In genomic region chr1:161013591-161014513, GRCh38 we compare ENCODE assay signal across 9 cellular contexts. TPM values are rescaled to one million over a fixed set of nuclear protein-coding genes. Genes with fewer than 3 reads are reported as not detected.
DNase-seq lines count a peak whose midpoint lies in the region; ATAC-seq and TF ChIP-seq lines count a peak whose summit lies in the region.
"Had no signal": no experiment of that assay in that cellular context is flagged by ENCODE, and none has a peak within 500 bp of the region (broad histone marks: within the 10 kb centered on the region; RNA-seq: fewer than 3 reads in every experiment).

No MANE protein-coding gene starts in this region.

- peaks cover 57% of the 10 kb centered on the region for H3K36me3 Mint-ChIP-seq in Calu3 (ENCODE audit: insufficient read depth, unreplicated experiment)
- peaks cover 13% of the 10 kb centered on the region for H3K36me3 Mint-ChIP-seq in WTC11

- H3K4me3 Mint-ChIP-seq in Calu3 (ENCODE audit: low read depth, unreplicated experiment) (peak overlapping the region; percentile 44), WTC11 (peak overlapping the region; percentile 57)

- TF ChIP-seq RAD21 in Ishikawa (IDR thresholded peaks at IDR 0.05; ENCODE audit: low read depth): no peak

- 0% methylated on average over 11 of the region's 15 CpGs for WGBS in right lobe of liver (ENCODE audit: insufficient coverage, low coverage, low lambda C conversion rate, missing lambda C conversion rate)

- no peaks in the 10 kb centered on the region for H3K9me3 ChIP-seq in right lobe of liver

- peak; percentile 91 for TF ChIP-seq POLR2A in right lobe of liver (IDR thresholded peaks at IDR 0.05)

- intact Hi-C loops in Calu3 (cut with micrococcal nuclease; ENCODE audit: unreplicated experiment) (loop anchor here (2.0 kb wide), 1 partner anchor 31 kb away; the partner anchor contains the start of gene USF1), right lobe of liver (cut with DNase I) (no loop called here)

- H3K27me3 ChIP-seq in right lobe of liver: no peaks in the 10 kb centered on the region

- POLR2A ChIA-PET in WTC11 (lab: Charles Lee): interaction anchor here (0.5 to 1.7 kb wide), 7 partner anchors 12 to 138 kb away, joined by 3 to 10 read pairs (median 6); partner anchors contain the start of genes TSTD1 and USF1

- DNase-seq in Calu3 (peak; percentile 94), WTC11 (ENCODE audit: low spot score) (peak; percentile 79), choroid plexus epithelial cell (ENCODE audit: low read depth) (peak; percentile 94), right lobe of liver (peak; percentile 92 to 97 (median 94)), cerebellar nuclear complex (lab: John Stamatoyannopoulos, UW) (no peak)
- peak; percentile 19 to 31 (median 22) for DNase-seq in stimulated activated CD4-positive, alpha-beta T cell treated with anti-CD3 and anti-CD28 coated beads, TNF-alpha, amount 100 ng/mL, for 4 hours (ENCODE audit: low read depth in 3 of 3)

- H3K9me3 Mint-ChIP-seq in Calu3 (ENCODE audit: low read depth, unreplicated experiment): no peaks in the 10 kb centered on the region
- no peaks in the 10 kb centered on the region for H3K9me3 Mint-ChIP-seq in WTC11

- peak overlapping the region; percentile 96 to 100 (median 98) for H3K27ac ChIP-seq in right lobe of liver

- peak overlapping the region; percentile 95 for H3K27ac Mint-ChIP-seq in Calu3 (ENCODE audit: unreplicated experiment)
- peak overlapping the region; percentile 98 for H3K27ac Mint-ChIP-seq in WTC11

- CTCF ChIA-PET in Calu3 (lab: Charles Lee) (interaction anchor here (0.6 to 1.6 kb wide), 5 partner anchors 16 to 83 kb away, joined by 5 to 10 read pairs (median 7); no protein-coding TSS in a partner anchor), WTC11 (lab: Charles Lee) (interaction anchor here (0.8 to 1.4 kb wide), 9 partner anchors 16 to 333 kb away, joined by 3 to 11 read pairs (median 3); partner anchors contain the start of genes ITLN1 and TSTD1)

- H3K4me1 ChIP-seq in right lobe of liver: peaks cover 0 to 74% (median 31%) of the 10 kb centered on the region in 4 donors

- TF ChIP-seq EP300 in Ishikawa (IDR thresholded peaks at IDR 0.05; ENCODE audit: borderline replicate concordance): no peak

- TSS peak; percentile 76 for BruUV-seq in Calu3 (replicated peaks; lab: Mats Ljungman, UMichigan)

- H3K27me3 Mint-ChIP-seq in Calu3 (ENCODE audit: unreplicated experiment) (no peaks in the 10 kb centered on the region), WTC11 (ENCODE audit: low read depth) (no peaks in the 10 kb centered on the region)

- no peak for TF ChIP-seq CTCF in Calu3 (IDR thresholded peaks at IDR 0.05; ENCODE audit: unreplicated experiment)
- no peak for TF ChIP-seq CTCF in WTC11 (IDR thresholded peaks at IDR 0.05)
- no peak for TF ChIP-seq CTCF in choroid plexus epithelial cell (conservative IDR thresholded peaks at IDR 0.05; ENCODE audit: low read depth, low read length)
- no peak for TF ChIP-seq CTCF in right lobe of liver (IDR thresholded peaks at IDR 0.05)

- H3K36me3 ChIP-seq in right lobe of liver: no peaks in the 10 kb centered on the region

- H3K4me3 ChIP-seq in choroid plexus epithelial cell (ENCODE audit: low read depth, low read length) (peak overlapping the region; percentile 33), right lobe of liver (peak overlapping the region; percentile 19 to 49 (median 43))

- ATAC-seq in GM21528 (IDR thresholded peaks at IDR 0.05; ENCODE audit: low FRiP score, unreplicated experiment) (peak; percentile 89), WTC11 (peak; percentile 93), right lobe of liver (peak; percentile 83 to 96 (median 92))

- peaks cover 60% of the 10 kb centered on the region for H3K4me1 Mint-ChIP-seq in Calu3 (ENCODE audit: low read depth, unreplicated experiment)
- H3K4me1 Mint-ChIP-seq in WTC11: peaks cover 63% of the 10 kb centered on the region

TF ChIP-seq in Ishikawa, 13 proteins besides CTCF, POLR2A, EP300 and RAD21:
- TF ChIP-seq YY1 (IDR thresholded peaks at IDR 0.05; ENCODE audit: low read depth) (no peak), CEBPB (IDR thresholded peaks at IDR 0.05) (0 out of 2 replicates have a peak, but pooled peaks have one; percentile 31), FOXM1 (IDR thresholded peaks at IDR 0.05; ENCODE audit: borderline replicate concordance, low read depth) (no peak), NFIC (IDR thresholded peaks at IDR 0.05) (no peak), REST (IDR thresholded peaks at IDR 0.05; ENCODE audit: low read depth) (no peak), TCF12 (IDR thresholded peaks at IDR 0.05; ENCODE audit: low read depth) (0 out of 2 replicates have a peak, but pooled peaks have one; percentile 20)

TF ChIP-seq in WTC11, 78 proteins besides CTCF, POLR2A, EP300 and RAD21 (continues in another document):
- TF ChIP-seq ZNF219 (CRISPR knock-in tag; IDR thresholded peaks at IDR 0.05; ENCODE audit: borderline replicate concordance) (no peak), ATF2 (CRISPR knock-in tag; IDR thresholded peaks at IDR 0.05; ENCODE audit: borderline replicate concordance, low read depth) (no peak), ARID4B (CRISPR knock-in tag; IDR thresholded peaks at IDR 0.05; ENCODE audit: borderline replicate concordance) (0 out of 2 replicates have a peak, but pooled peaks have one; percentile 42), MAX (CRISPR knock-in tag; IDR thresholded peaks at IDR 0.05) (0 out of 2 replicates have a peak, but pooled peaks have one; percentile 26), SP1 (CRISPR knock-in tag; conservative IDR thresholded peaks at IDR 0.05) (peak; percentile 47; the same call in 1 of the 2 replicates), KAT7 (CRISPR knock-in tag; IDR thresholded peaks at IDR 0.05; ENCODE audit: borderline replicate concordance) (no peak), FOXK1 (CRISPR knock-in tag; IDR thresholded peaks at IDR 0.05) (peak; percentile 48), ZBTB43 (CRISPR knock-in tag; IDR thresholded peaks at IDR 0.05) (0 out of 2 replicates have a peak, but pooled peaks have one; percentile 41)

RNA-seq across cellular contexts. Expression of gene F11R, which starts 7.1 kb away (rescaled TPM):
- total RNA-seq in Calu3 (2022) (157 and 173 TPM in 2 replicates), WTC11 (2021) (202 to 213 TPM (median 203 TPM) in 3 replicates), right lobe of liver (100 to 1,000 TPM in 1 of 6 experiments, 10 to 100 TPM in 5; 48.3 to 119 (median 65.3) TPM)

RNA-seq across cellular contexts. Expression of gene TSTD1, which starts 24.9 kb away (rescaled TPM):
- total RNA-seq in Calu3 (2022): 67.6 and 74.1 TPM in 2 replicates
- 74.5 to 107 TPM (median 100 TPM) in 3 replicates for total RNA-seq in WTC11 (2021)
- 10 to 100 TPM; 16.3 to 60.8 (median 28.3) TPM for total RNA-seq in right lobe of liver

RNA-seq across cellular contexts. Expression of gene USF1, which starts 31.9 kb away (rescaled TPM):
- total RNA-seq in Calu3 (2022) (72.1 and 75.4 TPM in 2 replicates), WTC11 (2021) (55.9 to 65.6 TPM (median 57.8 TPM) in 3 replicates), right lobe of liver (10 to 100 TPM; 25.5 to 34.3 (median 28.1) TPM)

RNA-seq across cellular contexts. Expression of gene ARHGAP30, which starts 55.8 kb away (rescaled TPM):
- total RNA-seq in Calu3 (2022) (1.7 and 2.9 TPM in 2 replicates), WTC11 (2021) (0.39 to 0.92 TPM (median 0.52 TPM) in 3 replicates), right lobe of liver (1 to 10 TPM; 2.8 to 7.4 (median 3.6) TPM)

RNA-seq across cellular contexts. Expression of gene ITLN2, which starts 59.2 kb away (rescaled TPM):
- total RNA-seq in Calu3 (2022) (not detected in 2 replicates), WTC11 (2021) (5.9 to 7.8 TPM (median 7.0 TPM) in 3 replicates), right lobe of liver (under 1 TPM in 3 of 6 experiments, not detected in 3; 0.29 to 0.33 (median 0.32) TPM)
- total RNA-seq: T-helper 1 cell treated with Interleukin-12 subunit alpha and Interleukin-12 subunit beta and Interleukin-4 antibody, amounts not matched to agents 30 ng/mL and 1 ng/mL, for 36 hours had no signal

Comparison
In these comparisons a context has a peak if more than half of its experiments do, and no peak if none do; other contexts are left out.
1. DNase-seq: peak in Calu3 (single experiment), WTC11 (single experiment), choroid plexus epithelial cell (single experiment), right lobe of liver (3 of 3) and stimulated activated CD4-positive, alpha-beta T cell treated with anti-CD3 and anti-CD28 coated beads, TNF-alpha, amount 100 ng/mL, for 4 hours (3 of 3); none in cerebellar nuclear complex (0 of 2).
2. Peak in every context shown above with its lines, with median percentiles within 50 percentile points of each other: ATAC-seq.